1 cellular context compared by ENCODE assay signal in the genomic region with DNA sequence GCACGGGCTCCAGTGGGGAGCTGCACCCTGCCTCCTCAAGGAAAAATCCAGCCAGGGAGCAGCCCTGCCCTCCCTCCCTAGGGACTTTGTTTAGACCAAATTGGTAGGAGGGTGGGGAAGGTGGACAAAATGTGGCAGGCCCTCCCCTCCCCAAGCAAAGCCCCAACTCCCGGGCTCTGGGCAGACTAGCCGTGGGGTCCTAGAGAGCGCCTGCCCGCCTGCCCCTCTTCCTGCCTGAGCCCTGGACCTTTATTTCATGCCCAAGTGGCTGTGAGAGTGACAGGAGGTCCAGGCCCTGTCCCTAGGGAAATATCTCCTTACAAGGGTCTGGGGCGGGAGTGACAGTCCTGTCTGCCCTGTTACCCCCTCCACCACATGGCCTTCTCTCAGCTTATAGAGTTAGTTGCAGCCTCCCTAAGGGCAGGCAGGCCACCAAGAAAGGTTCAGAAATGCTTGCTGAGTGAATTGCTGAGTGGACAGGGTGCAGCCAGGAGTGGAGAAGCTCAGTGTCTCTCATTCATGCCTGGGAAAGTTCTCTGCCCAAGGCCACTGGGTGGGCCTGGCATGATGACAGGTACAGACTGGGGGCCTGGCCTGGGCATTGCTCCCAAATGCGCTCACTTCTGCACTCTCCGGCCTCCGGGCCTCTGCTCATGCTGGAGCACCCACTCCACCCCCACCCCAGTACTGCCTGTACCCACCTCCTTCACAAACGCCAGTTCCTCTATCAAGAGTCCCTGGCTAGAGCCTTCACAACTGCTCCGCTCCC.
TF ChIP-seq lines count a peak whose summit lies in the region.

No MANE protein-coding gene starts in this region.

TF ChIP-seq in IMR-90, 13 proteins besides CTCF, POLR2A, EP300 and RAD21 (continued from another document):
- TF ChIP-seq, protein P1, sequence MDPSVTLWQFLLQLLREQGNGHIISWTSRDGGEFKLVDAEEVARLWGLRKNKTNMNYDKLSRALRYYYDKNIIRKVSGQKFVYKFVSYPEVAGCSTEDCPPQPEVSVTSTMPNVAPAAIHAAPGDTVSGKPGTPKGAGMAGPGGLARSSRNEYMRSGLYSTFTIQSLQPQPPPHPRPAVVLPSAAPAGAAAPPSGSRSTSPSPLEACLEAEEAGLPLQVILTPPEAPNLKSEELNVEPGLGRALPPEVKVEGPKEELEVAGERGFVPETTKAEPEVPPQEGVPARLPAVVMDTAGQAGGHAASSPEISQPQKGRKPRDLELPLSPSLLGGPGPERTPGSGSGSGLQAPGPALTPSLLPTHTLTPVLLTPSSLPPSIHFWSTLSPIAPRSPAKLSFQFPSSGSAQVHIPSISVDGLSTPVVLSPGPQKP (IDR thresholded peaks at IDR 0.05; ENCODE audit: borderline replicate concordance, low read depth, low read length) = no peak
- no peak for TF ChIP-seq FOS (IDR thresholded peaks at IDR 0.05; ENCODE audit: low read depth, low read length)
- no peak for TF ChIP-seq CHD1 (IDR thresholded peaks at IDR 0.05; ENCODE audit: low read depth, low read length)
- no peak for TF ChIP-seq NFE2L2 (IDR thresholded peaks at IDR 0.05; ENCODE audit: low read depth, low read length)
- no peak for TF ChIP-seq BHLHE40 (IDR thresholded peaks at IDR 0.05; ENCODE audit: low read depth, low read length)
- TF ChIP-seq CEBPB (IDR thresholded peaks at IDR 0.05; ENCODE audit: low read depth, low read length) = no peak
- no peak for TF ChIP-seq MXI1 (IDR thresholded peaks at IDR 0.05; ENCODE audit: borderline replicate concordance, low read depth, low read length)
- no peak for TF ChIP-seq MAZ (IDR thresholded peaks at IDR 0.05; ENCODE audit: borderline replicate concordance, low read depth, low read length)
- no peak for TF ChIP-seq MAFK (IDR thresholded peaks at IDR 0.05; ENCODE audit: low read depth, low read length)
